In the genomic region with DNA sequence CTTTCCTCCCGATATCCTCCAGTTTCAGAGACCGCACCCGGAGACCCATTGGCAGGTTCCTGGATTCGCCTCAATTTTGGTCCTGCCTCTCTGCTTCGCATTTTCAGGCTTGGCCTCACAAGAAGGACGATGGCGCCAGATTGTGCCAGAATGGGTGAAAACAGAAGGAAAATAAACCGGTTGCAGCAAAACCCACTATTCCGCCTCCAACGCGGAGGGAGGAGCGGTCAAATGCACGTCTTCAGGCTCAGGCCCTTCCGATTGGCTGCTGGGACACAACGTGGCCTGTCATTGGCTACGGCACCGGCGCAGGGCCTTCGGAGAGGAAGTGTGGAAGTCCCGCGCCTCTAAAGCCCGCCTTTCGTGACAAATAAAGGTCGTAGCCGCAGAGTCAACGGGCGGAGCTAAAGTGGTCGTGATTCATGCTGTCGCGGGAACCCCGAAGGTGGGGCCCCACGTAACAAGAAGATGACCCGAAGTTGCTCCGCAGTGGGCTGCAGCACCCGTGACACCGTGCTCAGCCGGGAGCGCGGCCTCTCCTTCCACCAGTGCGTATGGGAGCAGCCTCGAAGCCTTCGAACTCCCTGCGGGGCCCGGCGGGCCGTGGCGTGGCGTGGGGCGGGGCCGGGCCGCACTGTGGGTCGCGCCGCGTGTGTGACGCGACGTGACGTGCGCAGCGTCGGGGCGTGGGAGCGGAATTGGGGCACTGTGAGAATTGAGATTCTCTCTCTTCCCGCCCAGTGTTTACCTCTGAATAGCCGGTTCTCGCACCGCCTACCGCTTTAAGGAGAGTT, we compare ENCODE assay signal across 8 cellular contexts. TPM values are rescaled to one million over a fixed set of nuclear protein-coding genes. Genes with fewer than 3 reads are reported as not detected.
A peak's percentile ranks its signal among the peaks of the same experiment; 100 is the strongest.
DNase-seq lines count a peak whose midpoint lies in the region; TF ChIP-seq lines count a peak whose summit lies in the region.

A gene with protein sequence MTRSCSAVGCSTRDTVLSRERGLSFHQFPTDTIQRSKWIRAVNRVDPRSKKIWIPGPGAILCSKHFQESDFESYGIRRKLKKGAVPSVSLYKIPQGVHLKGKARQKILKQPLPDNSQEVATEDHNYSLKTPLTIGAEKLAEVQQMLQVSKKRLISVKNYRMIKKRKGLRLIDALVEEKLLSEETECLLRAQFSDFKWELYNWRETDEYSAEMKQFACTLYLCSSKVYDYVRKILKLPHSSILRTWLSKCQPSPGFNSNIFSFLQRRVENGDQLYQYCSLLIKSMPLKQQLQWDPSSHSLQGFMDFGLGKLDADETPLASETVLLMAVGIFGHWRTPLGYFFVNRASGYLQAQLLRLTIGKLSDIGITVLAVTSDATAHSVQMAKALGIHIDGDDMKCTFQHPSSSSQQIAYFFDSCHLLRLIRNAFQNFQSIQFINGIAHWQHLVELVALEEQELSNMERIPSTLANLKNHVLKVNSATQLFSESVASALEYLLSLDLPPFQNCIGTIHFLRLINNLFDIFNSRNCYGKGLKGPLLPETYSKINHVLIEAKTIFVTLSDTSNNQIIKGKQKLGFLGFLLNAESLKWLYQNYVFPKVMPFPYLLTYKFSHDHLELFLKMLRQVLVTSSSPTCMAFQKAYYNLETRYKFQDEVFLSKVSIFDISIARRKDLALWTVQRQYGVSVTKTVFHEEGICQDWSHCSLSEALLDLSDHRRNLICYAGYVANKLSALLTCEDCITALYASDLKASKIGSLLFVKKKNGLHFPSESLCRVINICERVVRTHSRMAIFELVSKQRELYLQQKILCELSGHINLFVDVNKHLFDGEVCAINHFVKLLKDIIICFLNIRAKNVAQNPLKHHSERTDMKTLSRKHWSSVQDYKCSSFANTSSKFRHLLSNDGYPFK (plus strand): TSS at position 401 of the 794 bp plus-strand sequence. CDS start 68 bp downstream, at position 469.

- DNase-seq in GM06990 (ENCODE audit: extremely low read depth, insufficient read length) (peak; percentile 96), HFFc6 (peak; percentile 100), NAMALWA (ENCODE audit: low spot score) (peak; percentile 99), SJSA1 (ENCODE audit: low read depth in 1 of 2, low spot score in 2 of 2) (peak; percentile 99), germinal center (ENCODE audit: low spot score) (peak; percentile 96), substantia nigra (lab: John Stamatoyannopoulos, UW) (peak; percentile 85 to 99 (median 98))
- DNase-seq in activated naive CD4-positive, alpha-beta T cell treated with anti-CD3 and anti-CD28 coated beads for 36 hours: peak; percentile 99

- H3K27me3 Mint-ChIP-seq in HFFc6 (ENCODE audit: insufficient read depth): no peaks in the 10 kb centered on the region
- H3K27me3 Mint-ChIP-seq in activated naive CD4-positive, alpha-beta T cell treated with anti-CD3 and anti-CD28 coated beads for 36 hours (ENCODE audit: low read depth): no peaks in the 10 kb centered on the region

- peaks cover 17% of the 10 kb centered on the region; the same call in 1 of the 2 replicates for H3K36me3 Mint-ChIP-seq in HFFc6 (ENCODE audit: low read depth)
- H3K36me3 Mint-ChIP-seq in activated naive CD4-positive, alpha-beta T cell treated with anti-CD3 and anti-CD28 coated beads for 36 hours (ENCODE audit: low read depth): peaks cover 25% of the 10 kb centered on the region

- H3K4me3 Mint-ChIP-seq in HFFc6: no peak within 1 kb of the TSS
- H3K4me3 Mint-ChIP-seq in activated naive CD4-positive, alpha-beta T cell treated with anti-CD3 and anti-CD28 coated beads for 36 hours: no peak within 1 kb of the TSS

- H3K9me3 ChIP-seq in SJSA1 (replicated peaks): no peaks in the 10 kb centered on the region
- no peaks in the 10 kb centered on the region for H3K9me3 ChIP-seq in neutrophil

- CTCF ChIA-PET in activated naive CD4-positive, alpha-beta T cell treated with anti-CD3 and anti-CD28 coated beads for 36 hours (lab: Charles Lee): interaction anchor here (1.3 to 2.1 kb wide), 3 partner anchors 111 to 380 kb away, joined by 3 to 8 read pairs (median 4); partner anchors contain the start of genes COPS4 and LIN54

- intact Hi-C loops in activated naive CD4-positive, alpha-beta T cell treated with anti-CD3 and anti-CD28 coated beads for 36 hours (cut with micrococcal nuclease): loop anchor here (1.0 to 10.0 kb wide), 13 partner anchors 9 to 1684 kb away; partner anchors contain the start of genes ABRAXAS1, CDS1, COPS4 and COQ2

- H3K9me3 Mint-ChIP-seq in HFFc6: no peaks in the 10 kb centered on the region
- H3K9me3 Mint-ChIP-seq in activated naive CD4-positive, alpha-beta T cell treated with anti-CD3 and anti-CD28 coated beads for 36 hours: no peaks in the 10 kb centered on the region

- H3K36me3 ChIP-seq in GM06990 (ENCODE audit: control insufficient read depth, insufficient read depth, low read length) (no peaks in the 10 kb centered on the region), SJSA1 (peaks cover 29% of the 10 kb centered on the region), neutrophil (no peaks in the 10 kb centered on the region)

- peak within 1 kb of the TSS; percentile 99 for H3K27ac ChIP-seq in SJSA1
- peak within 1 kb of the TSS; percentile 98 for H3K27ac ChIP-seq in neutrophil
- peak within 1 kb of the TSS; percentile 97 for H3K27ac ChIP-seq in substantia nigra (ENCODE audit: low read depth, low read length, poor library complexity, severe bottlenecking)

- H3K27ac Mint-ChIP-seq in HFFc6: no peak within 1 kb of the TSS
- H3K27ac Mint-ChIP-seq in activated naive CD4-positive, alpha-beta T cell treated with anti-CD3 and anti-CD28 coated beads for 36 hours: no peak within 1 kb of the TSS

- peaks cover 5% of the 10 kb centered on the region for H3K4me1 ChIP-seq in SJSA1 (replicated peaks)
- H3K4me1 ChIP-seq in neutrophil (ENCODE audit: control insufficient read depth in 1 of 2, insufficient read depth in 1 of 2, low read depth in 1 of 2, low read length in 1 of 2): peaks cover 31 to 40% of the 10 kb centered on the region in 2 experiments

- H3K27me3 ChIP-seq in GM06990 (replicated peaks; ENCODE audit: control insufficient read depth, insufficient read depth, low read length) (no peaks in the 10 kb centered on the region), SJSA1 (replicated peaks) (no peaks in the 10 kb centered on the region), neutrophil (no peaks in the 10 kb centered on the region)

- H3K4me3 ChIP-seq in GM06990 (replicated peaks; ENCODE audit: low read depth, low read length): peak within 1 kb of the TSS; percentile 93
- H3K4me3 ChIP-seq in SJSA1: peak within 1 kb of the TSS; percentile 75
- H3K4me3 ChIP-seq in neutrophil (ENCODE audit: low read depth in 1 of 2, low read length in 1 of 2): peak within 1 kb of the TSS; percentile 81 to 97

- H3K4me1 Mint-ChIP-seq in HFFc6 (ENCODE audit: low read depth): peaks cover 28% of the 10 kb centered on the region
- peaks cover 41% of the 10 kb centered on the region for H3K4me1 Mint-ChIP-seq in activated naive CD4-positive, alpha-beta T cell treated with anti-CD3 and anti-CD28 coated beads for 36 hours (ENCODE audit: low read depth)

- TF ChIP-seq CTCF in GM06990 (IDR thresholded peaks at IDR 0.05; ENCODE audit: insufficient read depth, low read length, poor library complexity, severe bottlenecking) (no peak), HFFc6 (IDR thresholded peaks at IDR 0.05) (no peak), neutrophil (IDR thresholded peaks at IDR 0.05) (peak; percentile 30)

RNA-seq across cellular contexts. Expression of the gene that starts here (rescaled TPM):
- 1 to 10 TPM in 5 of 6 experiments, under 1 TPM in 1; 0.87 to 2.2 (median 1.5) TPM for total RNA-seq in HFFc6 (2021; fragmentation: NEBNext Ultra II Directional; extraction: Animal tissue kit (Norgen Biotek cat#: 25700))
- total RNA-seq in SJSA1 (2014; rRNA removed; shearing (Covaris generic)): 3.4 and 5.3 TPM in 2 replicates
- 1 to 10 TPM; 2.7 to 3.3 TPM for total RNA-seq in activated naive CD4-positive, alpha-beta T cell treated with anti-CD3 and anti-CD28 coated beads for 36 hours

Comparison
In these comparisons a context has a peak if more than half of its experiments do, and no peak if none do; other contexts are left out.
1. Peak in every context shown above with its lines: DNase-seq, H3K4me3 ChIP-seq and H3K27ac ChIP-seq.